8 cellular contexts compared by ENCODE assay signal in genomic region chr4:43132010-43132582, GRCh38.
DNase-seq lines count a peak whose midpoint lies in the region; FAIRE-seq and TF ChIP-seq lines count a peak whose summit lies in the region.

No MANE protein-coding gene starts in this region.

- H3K27me3 ChIP-seq in HL-60 (ENCODE audit: insufficient read depth, poor library complexity, severe bottlenecking) (no peaks in the 10 kb centered on the region), astrocyte (ENCODE audit: insufficient read depth, low read length) (no peaks in the 10 kb centered on the region), sigmoid colon (no peaks in the 10 kb centered on the region)

- no peak overlapping the region for H3K4me3 Mint-ChIP-seq in astrocyte (ENCODE audit: unreplicated experiment)

- no peak overlapping the region for H3K27ac Mint-ChIP-seq in astrocyte (ENCODE audit: unreplicated experiment)

- H3K9me3 Mint-ChIP-seq in astrocyte (ENCODE audit: unreplicated experiment), result no peaks in the 10 kb centered on the region

- TF ChIP-seq EP300 in sigmoid colon (IDR thresholded peaks at IDR 0.05), result no peak

- WGBS in sigmoid colon, 2 donors, result 44% methylated on average over 11 of the region's 11 CpGs

- H3K9ac ChIP-seq in astrocyte (ENCODE audit: low read length), result no peak overlapping the region

- no peak overlapping the region for H3K4me3 ChIP-seq in HL-60 (replicated peaks; ENCODE audit: insufficient read depth, low read length)
- no peak overlapping the region for H3K4me3 ChIP-seq in astrocyte (ENCODE audit: insufficient read depth, low read depth, low read length)
- no peak overlapping the region for H3K4me3 ChIP-seq in sigmoid colon

- peak; percentile 55 for FAIRE-seq in astrocyte (lab: Jason Lieb, UNC)

- H3K4me1 Mint-ChIP-seq in astrocyte (ENCODE audit: low read depth, unreplicated experiment), result no peaks in the 10 kb centered on the region

- TF ChIP-seq POLR2A in sigmoid colon (IDR thresholded peaks at IDR 0.05), result no peak

- H3K9me3 ChIP-seq in astrocyte (ENCODE audit: insufficient read depth, low read depth, low read length), result no peaks in the 10 kb centered on the region
- no peaks in the 10 kb centered on the region for H3K9me3 ChIP-seq in sigmoid colon

- DNase-seq in ELR (ENCODE audit: low read depth) (peak; percentile 64), GM20000 (ENCODE audit: low spot score) (peak; percentile 51), HL-60 (ENCODE audit: low read depth in 1 of 2, low spot score in 1 of 2) (peak; percentile 1 to 45), NOMO-1 treated with dmso at 0.1 percent for 144 hours (lab: John Stamatoyannopoulos, UW; ENCODE audit: unreplicated experiment) (peak; percentile 37), astrocyte (ENCODE audit: low read depth) (peak; percentile 48), iris pigment epithelial cell (ENCODE audit: low read depth) (peak; percentile 63), sigmoid colon (no peak)
- DNase-seq in stimulated activated CD4-positive, alpha-beta T cell treated with anti-CD3 and anti-CD28 coated beads, Interleukin-2, amount 100 ng/mL, for 24 hours, result peak; percentile 30 to 68

- H3K4me2 ChIP-seq in astrocyte (ENCODE audit: low read length), result peak overlapping the region; percentile 49

- intact Hi-C loops in sigmoid colon (cut with DNase I), result loop anchor here (5.0 kb wide), 1 partner anchor 1495 kb away; no protein-coding TSS in a partner anchor

- no peaks in the 10 kb centered on the region for H3K79me2 ChIP-seq in astrocyte (ENCODE audit: insufficient read depth, low read length)

- H3K4me1 ChIP-seq in astrocyte (ENCODE audit: insufficient read depth, low read length) (no peaks in the 10 kb centered on the region), sigmoid colon (no peaks in the 10 kb centered on the region)

- H3K36me3 ChIP-seq in astrocyte (ENCODE audit: insufficient read depth, low read length), result no peaks in the 10 kb centered on the region
- no peaks in the 10 kb centered on the region for H3K36me3 ChIP-seq in sigmoid colon

- TF ChIP-seq CTCF in GM20000 (IDR thresholded peaks at IDR 0.05; ENCODE audit: extremely low read depth, missing control alignments) (peak; percentile 84), HL-60 (IDR thresholded peaks at IDR 0.05; ENCODE audit: insufficient read depth, low read length) (peak; percentile 83), astrocyte (IDR thresholded peaks at IDR 0.05; ENCODE audit: insufficient read depth, low read depth, low read length) (peak; percentile 95), sigmoid colon (IDR thresholded peaks at IDR 0.05) (peak in 2 of 4 experiments; percentile 32 to 48)

- no peak overlapping the region for H2AFZ ChIP-seq in astrocyte (ENCODE audit: low read depth, low read length)

- H3K27me3 Mint-ChIP-seq in astrocyte (ENCODE audit: low read depth, unreplicated experiment), result no peaks in the 10 kb centered on the region

- no peaks in the 10 kb centered on the region for H4K20me1 ChIP-seq in astrocyte (ENCODE audit: insufficient read depth, low read length)

- H3K27ac ChIP-seq in HL-60 (replicated peaks) (no peak overlapping the region), astrocyte (ENCODE audit: low read depth, low read length) (no peak overlapping the region), sigmoid colon (no peak overlapping the region)

- H3K36me3 Mint-ChIP-seq in astrocyte (ENCODE audit: low read depth, unreplicated experiment), result no peaks in the 10 kb centered on the region
